17 cellular contexts compared by ENCODE assay signal in genomic region chr1:14517813-14518180, GRCh38.
A peak's percentile ranks its signal among the peaks of the same experiment; 100 is the strongest.
DNase-seq lines count a peak whose midpoint lies in the region; ATAC-seq and TF ChIP-seq lines count a peak whose summit lies in the region.
"Had no signal": no experiment of that assay in that cellular context is flagged by ENCODE, and none has a peak within 500 bp of the region (broad histone marks: within the 10 kb centered on the region; RNA-seq: fewer than 3 reads in every experiment).

No MANE protein-coding gene starts in this region.

- WGBS in gastroesophageal sphincter (ENCODE audit: low coverage in 1 of 2), 2 donors, result 8 to 10% methylated on average over 1 of the region's 1 CpG
- 88% methylated on average over 1 of the region's 1 CpG for WGBS in suprapubic skin

- TF ChIP-seq POLR2A in gastroesophageal sphincter (IDR thresholded peaks at IDR 0.05), result no peak
- TF ChIP-seq POLR2A in suprapubic skin (IDR thresholded peaks at IDR 0.05), result no peak

- no peak for ATAC-seq in RWPE2 (ENCODE audit: low read depth)
- ATAC-seq in gastroesophageal sphincter, result no peak
- no peak for ATAC-seq in GM18519 (IDR thresholded peaks at IDR 0.05; ENCODE audit: low FRiP score, unreplicated experiment)
- ATAC-seq in GM21423 (IDR thresholded peaks at IDR 0.05; ENCODE audit: unreplicated experiment), result no peak
- ATAC-seq: GM23338, HepG2, SK-N-SH treated with all-trans-retinoic acid at 6 μM for 48 hours had no signal

- TF ChIP-seq EP300 in gastroesophageal sphincter (IDR thresholded peaks at IDR 0.05) (no peak), suprapubic skin (IDR thresholded peaks at IDR 0.05) (no peak)

- TF ChIP-seq CTCF in left ventricle myocardium inferior (IDR thresholded peaks at IDR 0.05; ENCODE audit: borderline replicate concordance), result no peak
- no peak for TF ChIP-seq CTCF in RWPE2 (IDR thresholded peaks at IDR 0.05; ENCODE audit: poor library complexity, severe bottlenecking)
- TF ChIP-seq CTCF in gastroesophageal sphincter (IDR thresholded peaks at IDR 0.05), result no peak
- TF ChIP-seq CTCF in suprapubic skin (IDR thresholded peaks at IDR 0.05), result no peak

- peaks cover 53% of the 10 kb centered on the region for H3K27me3 ChIP-seq in left ventricle myocardium inferior (ENCODE audit: low read depth)
- no peaks in the 10 kb centered on the region for H3K27me3 ChIP-seq in RWPE2 (ENCODE audit: insufficient read depth, poor library complexity, severe bottlenecking)
- no peaks in the 10 kb centered on the region for H3K27me3 ChIP-seq in gastroesophageal sphincter
- no peaks in the 10 kb centered on the region for H3K27me3 ChIP-seq in suprapubic skin

- DNase-seq in left ventricle myocardium inferior, result no peak
- DNase-seq in cardiac septum (ENCODE audit: low spot score), result no peak
- no peak for DNase-seq in RWPE2 (ENCODE audit: low spot score)
- no peak for DNase-seq in activated CD4-positive, alpha-beta T cell treated with anti-CD3 and anti-CD28 coated beads, Interleukin-2, amount 50 U/mL, for 48 hours
- DNase-seq in suprapubic skin (ENCODE audit: low spot score in 2 of 2), result no peak
- DNase-seq: ACHN; activated CD4-positive, alpha-beta T cell treated with anti-CD3 and anti-CD28 coated beads for 1 hour; amygdala; DMS 273 treated with DMSO at 0.1 percent for 48 hours; NCI-H187 treated with DMSO at 0.1 percent for 48 hours had no signal

- H3K36me3 ChIP-seq in left ventricle myocardium inferior, result no peaks in the 10 kb centered on the region
- H3K36me3 ChIP-seq in RWPE2 (ENCODE audit: low read depth), result no peaks in the 10 kb centered on the region
- no peaks in the 10 kb centered on the region for H3K36me3 ChIP-seq in gastroesophageal sphincter
- no peaks in the 10 kb centered on the region for H3K36me3 ChIP-seq in suprapubic skin

- H3K27ac ChIP-seq in left ventricle myocardium inferior (replicated peaks) (peak overlapping the region; percentile 50), RWPE2 (ENCODE audit: poor library complexity, severe bottlenecking) (peak overlapping the region; percentile 95), gastroesophageal sphincter (peak overlapping the region in 3 of 4 donors; percentile 75 to 80 (median 76)), suprapubic skin (no peak overlapping the region)
- H3K27ac ChIP-seq: C4-2B had no signal

- H3K4me1 ChIP-seq in left ventricle myocardium inferior, result no peaks in the 10 kb centered on the region
- peaks cover 42% of the 10 kb centered on the region for H3K4me1 ChIP-seq in RWPE2 (ENCODE audit: insufficient read depth, poor library complexity, severe bottlenecking)
- peaks cover 0 to 59% (median 12%) of the 10 kb centered on the region in 3 donors for H3K4me1 ChIP-seq in gastroesophageal sphincter
- peaks cover 41% of the 10 kb centered on the region for H3K4me1 ChIP-seq in suprapubic skin

- intact Hi-C loops in left ventricle myocardium inferior (cut with micrococcal nuclease) (no loop called here), cardiac septum (cut with DNase I) (no loop called here)

- no peaks in the 10 kb centered on the region for H3K9me3 ChIP-seq in left ventricle myocardium inferior (replicated peaks)
- H3K9me3 ChIP-seq in RWPE2 (ENCODE audit: severe bottlenecking), result no peaks in the 10 kb centered on the region
- no peaks in the 10 kb centered on the region for H3K9me3 ChIP-seq in gastroesophageal sphincter
- no peaks in the 10 kb centered on the region for H3K9me3 ChIP-seq in suprapubic skin

- H3K4me3 ChIP-seq in left ventricle myocardium inferior, result no peak overlapping the region
- H3K4me3 ChIP-seq in RWPE2 (ENCODE audit: severe bottlenecking), result no peak overlapping the region
- no peak overlapping the region for H3K4me3 ChIP-seq in gastroesophageal sphincter
- no peak overlapping the region for H3K4me3 ChIP-seq in suprapubic skin
- H3K4me3 ChIP-seq: GM23338 had no signal
